8 cellular contexts compared by ENCODE assay signal in the genomic region with DNA sequence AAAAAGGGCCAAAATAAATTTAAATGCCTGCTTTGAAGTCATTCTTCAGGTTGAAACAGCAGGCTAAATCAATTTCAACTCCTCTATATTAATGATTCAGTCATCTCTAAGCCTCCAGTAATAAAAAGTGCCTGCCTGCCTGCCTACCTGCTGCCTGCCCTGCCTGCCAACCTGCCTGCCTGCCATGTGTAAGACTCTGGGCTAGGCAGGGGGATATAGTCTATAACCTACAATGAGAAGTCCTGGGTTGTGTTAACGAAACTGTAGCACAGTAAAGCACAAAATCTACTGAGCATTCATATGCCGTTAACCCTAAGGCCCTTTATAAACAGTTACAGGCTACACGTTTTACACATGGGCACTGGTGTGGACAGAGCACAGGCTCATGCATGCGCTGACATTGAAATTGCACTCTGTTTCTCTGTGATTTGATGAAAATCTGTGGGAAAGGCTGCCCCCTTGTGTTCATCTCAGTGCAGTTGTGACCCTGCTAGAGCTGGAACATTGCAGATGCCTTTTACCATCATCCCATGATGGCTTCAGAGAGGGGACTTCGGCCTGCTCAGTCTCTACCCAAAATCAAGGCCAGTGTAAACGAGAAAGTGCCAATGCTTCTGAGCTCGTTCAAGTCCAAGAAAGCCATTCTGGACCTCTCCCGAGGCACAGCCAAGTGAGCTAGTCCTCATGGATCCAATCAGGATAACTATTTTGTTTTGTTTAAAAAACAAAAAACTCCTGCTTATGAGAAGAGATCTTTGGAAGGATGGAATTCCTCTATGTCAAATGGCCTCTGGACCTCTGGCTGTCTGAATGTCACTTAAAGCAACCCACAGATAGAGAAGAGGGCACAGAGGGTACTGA.
A peak's percentile ranks its signal among the peaks of the same experiment; 100 is the strongest.
DNase-seq lines count a peak whose midpoint lies in the region; ATAC-seq and TF ChIP-seq lines count a peak whose summit lies in the region.

No MANE protein-coding gene starts in this region.

- DNase-seq in CMK (ENCODE audit: low read depth): peak; percentile 34
- peak; percentile 36 for DNase-seq in NCI-H82 treated with DMSO at 0.1 percent for 48 hours (lab: John Stamatoyannopoulos, UW; ENCODE audit: unreplicated experiment)
- DNase-seq in activated CD8-positive, alpha-beta memory T cell treated with anti-CD3 and anti-CD28 coated beads, Interleukin-2, amount 10 ng/mL, durations not matched to agents 7 days and 5 days: peak; percentile 69
- DNase-seq in epithelial cell of esophagus (ENCODE audit: low read depth): peak; percentile 75
- peak; percentile 72 for DNase-seq in mucosa of gallbladder (ENCODE audit: low spot score)
- peak; percentile 50 for DNase-seq in stimulated activated naive B cell treated with anti-CD40 and anti-IgM and Interleukin-4, amounts not matched to agents 10 μg/mL and 1 μg/mL and 100 μg/mL, for 72 hours

- CTCF ChIA-PET in activated CD8-positive, alpha-beta memory T cell treated with anti-CD3 and anti-CD28 coated beads, Interleukin-2, amount 10 ng/mL, durations not matched to agents 7 days and 5 days (lab: Charles Lee): interaction anchor here (0.7 to 1.1 kb wide), 6 partner anchors 14 to 93 kb away, joined by 3 to 6 read pairs (median 5); no protein-coding TSS in a partner anchor

- H3K4me3 ChIP-seq in epithelial cell of esophagus (ENCODE audit: low read length): no peak overlapping the region

- ATAC-seq in GM19397 (IDR thresholded peaks at IDR 0.05; ENCODE audit: unreplicated experiment): peak; percentile 79
- ATAC-seq in HG03460 (IDR thresholded peaks at IDR 0.05; ENCODE audit: unreplicated experiment): peak; percentile 87
- ATAC-seq in activated CD8-positive, alpha-beta memory T cell treated with anti-CD3 and anti-CD28 coated beads, Interleukin-2, amount 10 ng/mL, durations not matched to agents 7 days and 5 days: peak; percentile 81
- ATAC-seq in stimulated activated naive B cell treated with anti-CD40 and anti-IgM and Interleukin-4, amounts not matched to agents 10 μg/mL and 1 μg/mL and 100 μg/mL, for 72 hours (replicated peaks): peak; percentile 95 to 99

- no peaks in the 10 kb centered on the region for H3K36me3 Mint-ChIP-seq in activated CD8-positive, alpha-beta memory T cell treated with anti-CD3 and anti-CD28 coated beads, Interleukin-2, amount 10 ng/mL, durations not matched to agents 7 days and 5 days
- H3K36me3 Mint-ChIP-seq in stimulated activated naive B cell treated with anti-CD40 and anti-IgM and Interleukin-4, amounts not matched to agents 10 μg/mL and 1 μg/mL and 100 μg/mL, for 72 hours: peaks cover 6 to 15% of the 10 kb centered on the region in 2 donors

- no peaks in the 10 kb centered on the region for H3K9me3 Mint-ChIP-seq in activated CD8-positive, alpha-beta memory T cell treated with anti-CD3 and anti-CD28 coated beads, Interleukin-2, amount 10 ng/mL, durations not matched to agents 7 days and 5 days (ENCODE audit: low read depth)
- H3K9me3 Mint-ChIP-seq in stimulated activated naive B cell treated with anti-CD40 and anti-IgM and Interleukin-4, amounts not matched to agents 10 μg/mL and 1 μg/mL and 100 μg/mL, for 72 hours: no peaks in the 10 kb centered on the region

- peaks cover 3% of the 10 kb centered on the region for H3K4me1 Mint-ChIP-seq in activated CD8-positive, alpha-beta memory T cell treated with anti-CD3 and anti-CD28 coated beads, Interleukin-2, amount 10 ng/mL, durations not matched to agents 7 days and 5 days
- peaks cover 5 to 13% of the 10 kb centered on the region in 2 donors for H3K4me1 Mint-ChIP-seq in stimulated activated naive B cell treated with anti-CD40 and anti-IgM and Interleukin-4, amounts not matched to agents 10 μg/mL and 1 μg/mL and 100 μg/mL, for 72 hours

- no peak overlapping the region for H3K4me3 Mint-ChIP-seq in activated CD8-positive, alpha-beta memory T cell treated with anti-CD3 and anti-CD28 coated beads, Interleukin-2, amount 10 ng/mL, durations not matched to agents 7 days and 5 days
- H3K4me3 Mint-ChIP-seq in stimulated activated naive B cell treated with anti-CD40 and anti-IgM and Interleukin-4, amounts not matched to agents 10 μg/mL and 1 μg/mL and 100 μg/mL, for 72 hours: no peak overlapping the region

- H3K27ac Mint-ChIP-seq in activated CD8-positive, alpha-beta memory T cell treated with anti-CD3 and anti-CD28 coated beads, Interleukin-2, amount 10 ng/mL, durations not matched to agents 7 days and 5 days: no peak overlapping the region
- H3K27ac Mint-ChIP-seq in stimulated activated naive B cell treated with anti-CD40 and anti-IgM and Interleukin-4, amounts not matched to agents 10 μg/mL and 1 μg/mL and 100 μg/mL, for 72 hours: peak overlapping the region; percentile 67

- peak; percentile 80 for TF ChIP-seq CTCF in epithelial cell of esophagus (IDR thresholded peaks at IDR 0.05; ENCODE audit: insufficient read depth, low read depth, low read length, missing control alignments)

- no peaks in the 10 kb centered on the region for H3K27me3 Mint-ChIP-seq in activated CD8-positive, alpha-beta memory T cell treated with anti-CD3 and anti-CD28 coated beads, Interleukin-2, amount 10 ng/mL, durations not matched to agents 7 days and 5 days
- no peaks in the 10 kb centered on the region for H3K27me3 Mint-ChIP-seq in stimulated activated naive B cell treated with anti-CD40 and anti-IgM and Interleukin-4, amounts not matched to agents 10 μg/mL and 1 μg/mL and 100 μg/mL, for 72 hours
